In genomic region chr1:24745711-24746582, GRCh38 we compare ENCODE assay signal across 8 cellular contexts. TPM values are rescaled to one million over a fixed set of nuclear protein-coding genes. Genes with fewer than 3 reads are reported as not detected.
DNase-seq lines count a peak whose midpoint lies in the region; ATAC-seq and TF ChIP-seq lines count a peak whose summit lies in the region.

No MANE protein-coding gene starts in this region.

- no peaks in the 10 kb centered on the region for H3K27me3 Mint-ChIP-seq in activated naive CD4-positive, alpha-beta T cell treated with anti-CD3 and anti-CD28 coated beads for 36 hours (ENCODE audit: low read depth)
- H3K27me3 Mint-ChIP-seq in glutamatergic neuron (ENCODE audit: unreplicated experiment): peaks cover 8% of the 10 kb centered on the region

- peak overlapping the region; percentile 88 for H3K4me3 Mint-ChIP-seq in activated naive CD4-positive, alpha-beta T cell treated with anti-CD3 and anti-CD28 coated beads for 36 hours
- H3K4me3 Mint-ChIP-seq in glutamatergic neuron (ENCODE audit: unreplicated experiment): peak overlapping the region; percentile 90

- H3K27ac Mint-ChIP-seq in activated naive CD4-positive, alpha-beta T cell treated with anti-CD3 and anti-CD28 coated beads for 36 hours: peak overlapping the region; percentile 77
- peak overlapping the region; percentile 91 for H3K27ac Mint-ChIP-seq in glutamatergic neuron (ENCODE audit: unreplicated experiment)

- CTCF ChIA-PET in activated naive CD4-positive, alpha-beta T cell treated with anti-CD3 and anti-CD28 coated beads for 36 hours (lab: Charles Lee): interaction anchor here (0.6 to 1.5 kb wide), 4 partner anchors 9 to 159 kb away, joined by 3 to 7 read pairs (median 4); no protein-coding TSS in a partner anchor

- ATAC-seq in HG02571 (IDR thresholded peaks at IDR 0.05; ENCODE audit: unreplicated experiment): peak; percentile 6

- H3K9me3 Mint-ChIP-seq in activated naive CD4-positive, alpha-beta T cell treated with anti-CD3 and anti-CD28 coated beads for 36 hours: no peaks in the 10 kb centered on the region
- H3K9me3 Mint-ChIP-seq in glutamatergic neuron (ENCODE audit: unreplicated experiment): peaks cover 5% of the 10 kb centered on the region

- DNase-seq in NCI-H2081 (lab: John Stamatoyannopoulos, UW) (peak; percentile 49 to 54), NCI-H2081 treated with DMSO at 0.1 percent for 48 hours (lab: John Stamatoyannopoulos, UW) (no peak), NCI-H460 (ENCODE audit: extremely low read depth, low read depth) (peak; percentile 42), glutamatergic neuron (peak; percentile 34), pons (ENCODE audit: low spot score) (peak; percentile 74), HuH-7.5 (ENCODE audit: low spot score) (no peak)
- peak; percentile 38 for DNase-seq in activated naive CD4-positive, alpha-beta T cell treated with anti-CD3 and anti-CD28 coated beads for 36 hours

- H3K36me3 Mint-ChIP-seq in activated naive CD4-positive, alpha-beta T cell treated with anti-CD3 and anti-CD28 coated beads for 36 hours (ENCODE audit: low read depth): peaks cover 3% of the 10 kb centered on the region
- no peaks in the 10 kb centered on the region for H3K36me3 Mint-ChIP-seq in glutamatergic neuron (ENCODE audit: unreplicated experiment)

- intact Hi-C loops in activated naive CD4-positive, alpha-beta T cell treated with anti-CD3 and anti-CD28 coated beads for 36 hours (cut with micrococcal nuclease): loop anchor here (1.0 to 10.0 kb wide), 12 partner anchors 19 to 787 kb away; partner anchors contain the start of genes IFNLR1, PNRC2, SRRM1 and SYF2

- peaks cover 52% of the 10 kb centered on the region for H3K4me1 Mint-ChIP-seq in activated naive CD4-positive, alpha-beta T cell treated with anti-CD3 and anti-CD28 coated beads for 36 hours (ENCODE audit: low read depth)
- peaks cover 27% of the 10 kb centered on the region for H3K4me1 Mint-ChIP-seq in glutamatergic neuron (ENCODE audit: low read depth, unreplicated experiment)

- TF ChIP-seq CTCF in glutamatergic neuron (IDR thresholded peaks at IDR 0.05; ENCODE audit: partially characterized antibody, unreplicated experiment): no peak

RNA-seq across cellular contexts. Expression of gene CLIC4, which starts 0.7 kb away (rescaled TPM):
- total RNA-seq in NCI-H460 (2014; rRNA removed; shearing (Covaris generic)): 170 and 172 TPM in 2 replicates
- 38.3 and 53.2 TPM in 2 replicates for polyA plus RNA-seq in NCI-H460 (2014; cell fraction: nucleus; rRNA removed)
- 10 to 100 TPM; 38.0 to 44.3 TPM for total RNA-seq in activated naive CD4-positive, alpha-beta T cell treated with anti-CD3 and anti-CD28 coated beads for 36 hours
- total RNA-seq in glutamatergic neuron (ENCODE audit: unreplicated experiment): 121 TPM

Comparison
In these comparisons a context has a peak if more than half of its experiments do, and no peak if none do; other contexts are left out.
1. DNase-seq: peak in NCI-H2081 (2 of 2), NCI-H460 (single experiment), activated naive CD4-positive, alpha-beta T cell treated with anti-CD3 and anti-CD28 coated beads for 36 hours (single experiment), glutamatergic neuron (single experiment) and pons (single experiment); none in NCI-H2081 treated with DMSO at 0.1 percent for 48 hours (single experiment) and HuH-7.5 (single experiment).